1 cellular context compared by ENCODE assay signal in genomic region chr2:88053301-88053700, GRCh38.
TF ChIP-seq lines count a peak whose summit lies in the region.

No MANE protein-coding gene starts in this region.

TF ChIP-seq in K562, 482 proteins besides CTCF, POLR2A, EP300 and RAD21:
- TF ChIP-seq NONO (IDR thresholded peaks at IDR 0.05; ENCODE audit: low read depth in 2 of 2, low read length in 1 of 2) = no peak
- 0 out of 2 replicates have a peak, but pooled peaks have one; percentile 16 for TF ChIP-seq ZNF316 (IDR thresholded peaks at IDR 0.05)
